Comparison of ENCODE assay signal across 23 cellular contexts in genomic region chr20:49260218-49260617, GRCh38. TPM values are rescaled to one million over a fixed set of nuclear protein-coding genes. Genes with fewer than 3 reads are reported as not detected.
A peak's percentile ranks its signal among the peaks of the same experiment; 100 is the strongest.
DNase-seq lines count a peak whose midpoint lies in the region; ATAC-seq and TF ChIP-seq lines count a peak whose summit lies in the region.
"Had no signal": no experiment of that assay in that cellular context is flagged by ENCODE, and none has a peak within 500 bp of the region (broad histone marks: within the 10 kb centered on the region; RNA-seq: fewer than 3 reads in every experiment).

No MANE protein-coding gene starts in this region.

- H3K4me3 ChIP-seq in CD4-positive, CD25-positive, alpha-beta regulatory T cell (ENCODE audit: low read depth, low read length), result no peak overlapping the region
- H3K4me3 ChIP-seq: BLaER1, GM23338 had no signal

- peak overlapping the region; percentile 82 for H3K27ac Mint-ChIP-seq in activated T-cell treated with anti-CD3 and anti-CD28 coated beads, Interleukin-2, amount 50 U/mL, for 24 hours
- peak overlapping the region in 2 of 3 donors; percentile 56 to 67 for H3K27ac Mint-ChIP-seq in CD4-positive, CD25-positive, alpha-beta regulatory T cell
- H3K27ac Mint-ChIP-seq in T-helper 17 cell, result peak overlapping the region; percentile 6
- peak overlapping the region; percentile 54 for H3K27ac Mint-ChIP-seq in activated naive CD8-positive, alpha-beta T cell
- no peak overlapping the region for H3K27ac Mint-ChIP-seq in type B pancreatic cell
- H3K27ac Mint-ChIP-seq: CD4-positive, alpha-beta T cell; GM23338; H9 had no signal

- H3K36me3 ChIP-seq in CD4-positive, CD25-positive, alpha-beta regulatory T cell (ENCODE audit: control insufficient read depth, insufficient read depth, low read length), result peaks cover 90% of the 10 kb centered on the region

- no peak for TF ChIP-seq CTCF in type B pancreatic cell (conservative IDR thresholded peaks at IDR 0.05)

- peaks cover 29% of the 10 kb centered on the region for H3K4me1 Mint-ChIP-seq in activated T-cell treated with anti-CD3 and anti-CD28 coated beads, Interleukin-2, amount 50 U/mL, for 24 hours (ENCODE audit: low read depth)
- peaks cover 14% of the 10 kb centered on the region for H3K4me1 Mint-ChIP-seq in activated T-cell treated with anti-CD3 and anti-CD28 coated beads, Interleukin-2, amount 50 U/mL, for 4 hours (ENCODE audit: low read depth)
- H3K4me1 Mint-ChIP-seq in CD4-positive, CD25-positive, alpha-beta regulatory T cell, result peaks cover 3 to 26% (median 15%) of the 10 kb centered on the region in 4 donors
- H3K4me1 Mint-ChIP-seq in T-helper 17 cell (peaks cover 4% of the 10 kb centered on the region), type B pancreatic cell (ENCODE audit: unreplicated experiment) (no peaks in the 10 kb centered on the region)
- H3K4me1 Mint-ChIP-seq in activated naive CD8-positive, alpha-beta T cell (ENCODE audit: low read depth), result peaks cover 25% of the 10 kb centered on the region
- H3K4me1 Mint-ChIP-seq: GM23338, H9 had no signal

- H3K4me1 ChIP-seq in CD4-positive, CD25-positive, alpha-beta regulatory T cell (ENCODE audit: control insufficient read depth, insufficient read depth, low read length, poor library complexity, severe bottlenecking), result no peaks in the 10 kb centered on the region
- H3K4me1 ChIP-seq: BLaER1 had no signal

- no peaks in the 10 kb centered on the region for H3K9me3 ChIP-seq in CD4-positive, CD25-positive, alpha-beta regulatory T cell (ENCODE audit: control insufficient read depth in 2 of 2, low read length in 2 of 2)
- H3K9me3 ChIP-seq in T-helper 17 cell (ENCODE audit: control insufficient read depth, low read length, poor library complexity, severe bottlenecking), result no peaks in the 10 kb centered on the region
- H3K9me3 ChIP-seq: BLaER1 had no signal

- no peaks in the 10 kb centered on the region for H3K27me3 ChIP-seq in CD4-positive, CD25-positive, alpha-beta regulatory T cell (ENCODE audit: control insufficient read depth, insufficient read depth, low read length)
- H3K27me3 ChIP-seq: BLaER1 had no signal

- no peak for DNase-seq in activated T-cell treated with anti-CD3 and anti-CD28 coated beads, Interleukin-2, amount 50 U/mL, for 24 hours
- no peak for DNase-seq in activated T-cell treated with anti-CD3 and anti-CD28 coated beads, Interleukin-2, amount 50 U/mL, for 4 hours
- DNase-seq in CD4-positive, CD25-positive, alpha-beta regulatory T cell, result no peak
- no peak for DNase-seq in T-helper 17 cell
- no peak for DNase-seq in UCSD-AML1 (lab: John Stamatoyannopoulos, UW; ENCODE audit: unreplicated experiment)
- no peak for DNase-seq in mesenteric fat pad (ENCODE audit: low spot score)
- DNase-seq in type B pancreatic cell (ENCODE audit: extremely low spot score, unreplicated experiment), result no peak
- DNase-seq: CD4-positive, alpha-beta T cell; COR-L47; DMS53; H9; NCI-H1048; NCI-H1417; NCI-H1694; NCI-H2029 treated with DMSO at 0.1 percent for 48 hours; NCI-H2227 treated with DMSO at 0.1 percent for 48 hours; NCI-H69; SHP77 had no signal

- no peak overlapping the region for H3K4me3 Mint-ChIP-seq in activated T-cell treated with anti-CD3 and anti-CD28 coated beads, Interleukin-2, amount 50 U/mL, for 24 hours
- no peak overlapping the region for H3K4me3 Mint-ChIP-seq in activated T-cell treated with anti-CD3 and anti-CD28 coated beads, Interleukin-2, amount 50 U/mL, for 4 hours
- peak overlapping the region in 1 of 4 donors; percentile 22 for H3K4me3 Mint-ChIP-seq in CD4-positive, CD25-positive, alpha-beta regulatory T cell
- H3K4me3 Mint-ChIP-seq in T-helper 17 cell, result no peak overlapping the region
- H3K4me3 Mint-ChIP-seq in activated naive CD8-positive, alpha-beta T cell, result no peak overlapping the region
- no peak overlapping the region for H3K4me3 Mint-ChIP-seq in type B pancreatic cell
- H3K4me3 Mint-ChIP-seq: CD4-positive, alpha-beta T cell; GM23338; H9 had no signal

- no peaks in the 10 kb centered on the region for H3K27me3 Mint-ChIP-seq in activated T-cell treated with anti-CD3 and anti-CD28 coated beads, Interleukin-2, amount 50 U/mL, for 24 hours
- H3K27me3 Mint-ChIP-seq in activated T-cell treated with anti-CD3 and anti-CD28 coated beads, Interleukin-2, amount 50 U/mL, for 4 hours (ENCODE audit: low read depth), result no peaks in the 10 kb centered on the region
- H3K27me3 Mint-ChIP-seq in CD4-positive, CD25-positive, alpha-beta regulatory T cell, result no peaks in the 10 kb centered on the region
- H3K27me3 Mint-ChIP-seq in T-helper 17 cell (no peaks in the 10 kb centered on the region), type B pancreatic cell (no peaks in the 10 kb centered on the region)
- H3K27me3 Mint-ChIP-seq in activated naive CD8-positive, alpha-beta T cell, result no peaks in the 10 kb centered on the region
- H3K27me3 Mint-ChIP-seq: CD4-positive, alpha-beta T cell had no signal

- H3K36me3 Mint-ChIP-seq in activated T-cell treated with anti-CD3 and anti-CD28 coated beads, Interleukin-2, amount 50 U/mL, for 24 hours (ENCODE audit: low read depth), result peaks cover 98% of the 10 kb centered on the region
- peaks cover 58% of the 10 kb centered on the region for H3K36me3 Mint-ChIP-seq in activated T-cell treated with anti-CD3 and anti-CD28 coated beads, Interleukin-2, amount 50 U/mL, for 4 hours (ENCODE audit: insufficient read depth)
- peaks cover 55% of the 10 kb centered on the region for H3K36me3 Mint-ChIP-seq in CD4-positive, CD25-positive, alpha-beta regulatory T cell
- H3K36me3 Mint-ChIP-seq in T-helper 17 cell (ENCODE audit: low read depth) (peaks cover 9% of the 10 kb centered on the region), type B pancreatic cell (peaks cover 36% of the 10 kb centered on the region)
- H3K36me3 Mint-ChIP-seq in activated naive CD8-positive, alpha-beta T cell, result peaks cover 13% of the 10 kb centered on the region

- H3K9me3 Mint-ChIP-seq in activated T-cell treated with anti-CD3 and anti-CD28 coated beads, Interleukin-2, amount 50 U/mL, for 24 hours, result no peaks in the 10 kb centered on the region
- no peaks in the 10 kb centered on the region for H3K9me3 Mint-ChIP-seq in activated T-cell treated with anti-CD3 and anti-CD28 coated beads, Interleukin-2, amount 50 U/mL, for 4 hours
- H3K9me3 Mint-ChIP-seq in CD4-positive, CD25-positive, alpha-beta regulatory T cell, result peaks cover 0 to 3% (median 1%) of the 10 kb centered on the region in 7 donors
- H3K9me3 Mint-ChIP-seq in activated naive CD8-positive, alpha-beta T cell (ENCODE audit: low read depth), result peaks cover 3% of the 10 kb centered on the region
- H3K9me3 Mint-ChIP-seq in type B pancreatic cell, result no peaks in the 10 kb centered on the region
- H3K9me3 Mint-ChIP-seq: CD4-positive, alpha-beta T cell; GM23338; H9 had no signal

- no peak for ATAC-seq in activated T-cell treated with anti-CD3 and anti-CD28 coated beads, Interleukin-2, amount 50 U/mL, for 4 hours
- ATAC-seq in CD4-positive, CD25-positive, alpha-beta regulatory T cell (ENCODE audit: low read depth in 2 of 2), result no peak
- ATAC-seq in T-helper 17 cell, result no peak
- ATAC-seq: GM23338, Panc1 had no signal

- H3K27ac ChIP-seq in CD4-positive, CD25-positive, alpha-beta regulatory T cell (ENCODE audit: insufficient read depth, low read length, poor library complexity, severe bottlenecking), result no peak overlapping the region
- H3K27ac ChIP-seq: BLaER1, RWPE1 had no signal

RNA-seq across cellular contexts. Expression of gene ZNFX1, which starts 17.6 kb away (rescaled TPM):
- total RNA-seq in activated T-cell treated with anti-CD3 and anti-CD28 coated beads, Interleukin-2, amount 50 U/mL, for 4 hours, result 10 to 100 TPM; 52.5 to 69.2 (median 56.4) TPM
- total RNA-seq in CD4-positive, CD25-positive, alpha-beta regulatory T cell, result 64.6 TPM
- 10 to 100 TPM; 35.4 to 55.1 (median 50.2) TPM for polyA plus RNA-seq in CD4-positive, CD25-positive, alpha-beta regulatory T cell
- total RNA-seq in T-helper 17 cell (10 to 100 TPM; 54.0 to 58.8 TPM), mesenteric fat pad (43.4 TPM), type B pancreatic cell (ENCODE audit: low replicate concordance) (14.1 and 21.9 TPM in 2 replicates)

RNA-seq across cellular contexts. Expression of gene DDX27, which starts 41.0 kb away (rescaled TPM):
- total RNA-seq in activated T-cell treated with anti-CD3 and anti-CD28 coated beads, Interleukin-2, amount 50 U/mL, for 4 hours, result 10 to 100 TPM; 89.6 to 94.8 (median 93.1) TPM
- 105 TPM for total RNA-seq in CD4-positive, CD25-positive, alpha-beta regulatory T cell
- 10 to 100 TPM; 24.4 to 39.6 (median 34.8) TPM for polyA plus RNA-seq in CD4-positive, CD25-positive, alpha-beta regulatory T cell
- total RNA-seq in T-helper 17 cell (10 to 100 TPM; 84.1 to 87.5 TPM), mesenteric fat pad (29.8 TPM), type B pancreatic cell (ENCODE audit: low replicate concordance) (34.3 and 40.6 TPM in 2 replicates)
